In the genomic region with DNA sequence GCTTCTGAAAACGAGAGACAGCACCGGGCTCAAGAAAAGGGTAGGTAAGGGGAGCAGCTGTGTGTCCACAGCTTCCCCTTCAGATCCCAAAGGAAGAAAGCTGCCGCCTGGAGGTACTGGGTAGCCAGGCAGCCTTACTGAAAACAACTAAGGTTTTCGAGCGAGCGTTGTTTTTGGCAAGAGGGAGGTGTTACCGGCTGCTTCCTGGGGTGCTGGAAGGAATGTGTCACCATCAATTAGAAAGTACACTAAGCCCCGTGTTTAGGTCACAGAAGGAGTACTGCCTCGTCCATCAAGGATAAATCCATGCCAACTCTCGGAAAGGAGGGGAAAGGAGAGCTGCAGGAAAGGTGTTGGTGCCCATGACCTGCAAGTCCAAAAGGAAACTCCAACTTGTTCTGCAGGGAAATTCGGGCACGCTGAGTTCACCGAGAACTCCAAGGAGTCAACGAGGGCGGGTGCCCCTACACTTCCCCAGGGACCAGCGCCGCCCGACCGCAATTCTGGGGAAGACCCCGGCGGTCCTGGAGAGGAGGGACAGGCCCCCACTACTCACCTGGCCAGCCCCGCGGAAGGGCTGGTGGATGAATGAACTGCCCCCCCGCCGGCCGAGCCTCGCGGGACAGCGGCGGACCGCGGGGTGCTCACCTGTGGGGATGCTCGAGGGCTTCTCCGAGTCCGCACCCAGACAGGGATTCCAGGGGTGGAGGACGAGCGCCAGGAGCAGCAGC, we compare ENCODE assay signal across 7 cellular contexts. TPM values are rescaled to one million over a fixed set of nuclear protein-coding genes. Genes with fewer than 3 reads are reported as not detected.
A peak's percentile ranks its signal among the peaks of the same experiment; 100 is the strongest.
DNase-seq lines count a peak whose midpoint lies in the region; ATAC-seq and TF ChIP-seq lines count a peak whose summit lies in the region.

No MANE protein-coding gene starts in this region.

- TF ChIP-seq CTCF in GM06990 (IDR thresholded peaks at IDR 0.05; ENCODE audit: insufficient read depth, low read length, poor library complexity, severe bottlenecking) (no peak), neural cell (IDR thresholded peaks at IDR 0.05; ENCODE audit: poor library complexity, severe bottlenecking) (peak; percentile 62)

- peak overlapping the region; percentile 57 for H2AFZ ChIP-seq in neural cell (ENCODE audit: low read depth, low read length)

- peak; percentile 48 for TF ChIP-seq RAD21 in neural cell (conservative IDR thresholded peaks at IDR 0.05)

- no peaks in the 10 kb centered on the region for H3K9me3 ChIP-seq in neural cell (ENCODE audit: low read length)

- H3K9me3 Mint-ChIP-seq in activated naive CD8-positive, alpha-beta T cell treated with anti-CD3 and anti-CD28 coated beads for 36 hours: no peaks in the 10 kb centered on the region

- H3K4me1 Mint-ChIP-seq in activated naive CD8-positive, alpha-beta T cell treated with anti-CD3 and anti-CD28 coated beads for 36 hours: peaks cover 20% of the 10 kb centered on the region

- H3K4me3 Mint-ChIP-seq in activated naive CD8-positive, alpha-beta T cell treated with anti-CD3 and anti-CD28 coated beads for 36 hours: peak overlapping the region; percentile 49

- no peak for TF ChIP-seq EP300 in neural cell (conservative IDR thresholded peaks at IDR 0.05; ENCODE audit: poor library complexity, severe bottlenecking)

- no peaks in the 10 kb centered on the region for H3K9me2 ChIP-seq in neural cell (ENCODE audit: insufficient read depth, low read length)

- no peaks in the 10 kb centered on the region for H3K36me3 Mint-ChIP-seq in activated naive CD8-positive, alpha-beta T cell treated with anti-CD3 and anti-CD28 coated beads for 36 hours

- H3K27me3 ChIP-seq in GM06990 (replicated peaks; ENCODE audit: control insufficient read depth, insufficient read depth, low read length) (no peaks in the 10 kb centered on the region), neural cell (ENCODE audit: insufficient read depth, low read depth, low read length) (peaks cover 6% of the 10 kb centered on the region)

- DNase-seq in GM06990 (ENCODE audit: extremely low read depth, insufficient read length) (no peak), NCI-H345 treated with DMSO at 0.1 percent for 48 hours (lab: John Stamatoyannopoulos, UW; ENCODE audit: unreplicated experiment) (peak; percentile 62), glomerular visceral epithelial cell (ENCODE audit: extremely low spot score) (peak; percentile 82)
- peak; percentile 10 for DNase-seq in activated naive CD8-positive, alpha-beta T cell treated with anti-CD3 and anti-CD28 coated beads for 36 hours
- DNase-seq in central memory CD4-positive, alpha-beta T cell: no peak

- no peak overlapping the region for H3K27ac ChIP-seq in neural cell (ENCODE audit: low read length)

- H3K4me3 ChIP-seq in GM06990 (replicated peaks; ENCODE audit: low read depth, low read length): peak overlapping the region; percentile 10
- peak overlapping the region; percentile 74 for H3K4me3 ChIP-seq in neural cell (ENCODE audit: low read length)

- no peak overlapping the region for H3K27ac Mint-ChIP-seq in activated naive CD8-positive, alpha-beta T cell treated with anti-CD3 and anti-CD28 coated beads for 36 hours

- H3K9ac ChIP-seq in neural cell (ENCODE audit: low read length): peak overlapping the region; percentile 62

- H3K36me3 ChIP-seq in GM06990 (ENCODE audit: control insufficient read depth, insufficient read depth, low read length): no peaks in the 10 kb centered on the region
- H3K36me3 ChIP-seq in neural cell (ENCODE audit: insufficient read depth, low read length): no peaks in the 10 kb centered on the region

- ATAC-seq in HG02642 (IDR thresholded peaks at IDR 0.05; ENCODE audit: poor library complexity, unreplicated experiment): peak; percentile 18

- H4K20me1 ChIP-seq in neural cell (ENCODE audit: insufficient read depth): no peaks in the 10 kb centered on the region

- H3K79me2 ChIP-seq in neural cell (replicated peaks; ENCODE audit: insufficient read depth, low read length): no peaks in the 10 kb centered on the region

- no peaks in the 10 kb centered on the region for H3F3A ChIP-seq in neural cell (ENCODE audit: insufficient read depth, low read length, poor library complexity, severe bottlenecking)

- peak overlapping the region; percentile 29 for H3K4me2 ChIP-seq in neural cell (ENCODE audit: low read length)

- peaks cover 62% of the 10 kb centered on the region for H3K27me3 Mint-ChIP-seq in activated naive CD8-positive, alpha-beta T cell treated with anti-CD3 and anti-CD28 coated beads for 36 hours

TF ChIP-seq in neural cell, 6 proteins besides CTCF, POLR2A, EP300 and RAD21:
- no peak for TF ChIP-seq MXI1 (conservative IDR thresholded peaks at IDR 0.05; ENCODE audit: poor library complexity, severe bottlenecking)
- no peak for TF ChIP-seq TAF1 (IDR thresholded peaks at IDR 0.05; ENCODE audit: low read depth)
- peak; percentile 55 for TF ChIP-seq SMC3 (conservative IDR thresholded peaks at IDR 0.05; ENCODE audit: poor library complexity)
- TF ChIP-seq, protein P1, sequence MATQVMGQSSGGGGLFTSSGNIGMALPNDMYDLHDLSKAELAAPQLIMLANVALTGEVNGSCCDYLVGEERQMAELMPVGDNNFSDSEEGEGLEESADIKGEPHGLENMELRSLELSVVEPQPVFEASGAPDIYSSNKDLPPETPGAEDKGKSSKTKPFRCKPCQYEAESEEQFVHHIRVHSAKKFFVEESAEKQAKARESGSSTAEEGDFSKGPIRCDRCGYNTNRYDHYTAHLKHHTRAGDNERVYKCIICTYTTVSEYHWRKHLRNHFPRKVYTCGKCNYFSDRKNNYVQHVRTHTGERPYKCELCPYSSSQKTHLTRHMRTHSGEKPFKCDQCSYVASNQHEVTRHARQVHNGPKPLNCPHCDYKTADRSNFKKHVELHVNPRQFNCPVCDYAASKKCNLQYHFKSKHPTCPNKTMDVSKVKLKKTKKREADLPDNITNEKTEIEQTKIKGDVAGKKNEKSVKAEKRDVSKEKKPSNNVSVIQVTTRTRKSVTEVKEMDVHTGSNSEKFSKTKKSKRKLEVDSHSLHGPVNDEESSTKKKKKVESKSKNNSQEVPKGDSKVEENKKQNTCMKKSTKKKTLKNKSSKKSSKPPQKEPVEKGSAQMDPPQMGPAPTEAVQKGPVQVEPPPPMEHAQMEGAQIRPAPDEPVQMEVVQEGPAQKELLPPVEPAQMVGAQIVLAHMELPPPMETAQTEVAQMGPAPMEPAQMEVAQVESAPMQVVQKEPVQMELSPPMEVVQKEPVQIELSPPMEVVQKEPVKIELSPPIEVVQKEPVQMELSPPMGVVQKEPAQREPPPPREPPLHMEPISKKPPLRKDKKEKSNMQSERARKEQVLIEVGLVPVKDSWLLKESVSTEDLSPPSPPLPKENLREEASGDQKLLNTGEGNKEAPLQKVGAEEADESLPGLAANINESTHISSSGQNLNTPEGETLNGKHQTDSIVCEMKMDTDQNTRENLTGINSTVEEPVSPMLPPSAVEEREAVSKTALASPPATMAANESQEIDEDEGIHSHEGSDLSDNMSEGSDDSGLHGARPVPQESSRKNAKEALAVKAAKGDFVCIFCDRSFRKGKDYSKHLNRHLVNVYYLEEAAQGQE (IDR thresholded peaks at IDR 0.05; ENCODE audit: borderline replicate concordance): no peak
TF ChIP-seq in neural cell: peak in this region for 1.

RNA-seq across cellular contexts. Expression of a gene that starts 0.6 kb away (rescaled TPM):
- total RNA-seq in activated naive CD8-positive, alpha-beta T cell treated with anti-CD3 and anti-CD28 coated beads for 36 hours: 1 to 10 TPM; 1.2 to 1.3 TPM
- 2.9 and 5.6 TPM in 2 replicates for polyA plus RNA-seq in neural cell
- 4.9 and 5.1 TPM in 2 replicates for polyA minus RNA-seq in neural cell

Comparison
In these comparisons a context has a peak if more than half of its experiments do, and no peak if none do; other contexts are left out.
1. DNase-seq: peak in NCI-H345 treated with DMSO at 0.1 percent for 48 hours (single experiment), activated naive CD8-positive, alpha-beta T cell treated with anti-CD3 and anti-CD28 coated beads for 36 hours (single experiment) and glomerular visceral epithelial cell (single experiment); none in GM06990 (single experiment) and central memory CD4-positive, alpha-beta T cell (single experiment).